In genomic region chr16:89721644-89722391, GRCh38 we compare ENCODE assay signal across 1 cellular context.
TF ChIP-seq lines count a peak whose summit lies in the region.

No MANE protein-coding gene starts in this region.

TF ChIP-seq in WTC11, 78 proteins besides CTCF, POLR2A, EP300 and RAD21 (continued from another document):
- TF ChIP-seq STAT6 (CRISPR knock-in tag; conservative IDR thresholded peaks at IDR 0.05; ENCODE audit: low read depth) (0 out of 2 replicates have a peak, but pooled peaks have one; percentile 61), SMAD3 (CRISPR knock-in tag; IDR thresholded peaks at IDR 0.05; ENCODE audit: borderline replicate concordance) (no peak), FOXJ3 (CRISPR knock-in tag; IDR thresholded peaks at IDR 0.05; ENCODE audit: borderline replicate concordance) (no peak), ZNF263 (CRISPR knock-in tag; IDR thresholded peaks at IDR 0.05; ENCODE audit: low read depth) (no peak), ELF4 (CRISPR knock-in tag; IDR thresholded peaks at IDR 0.05; ENCODE audit: low read depth) (no peak), PRRX2 (CRISPR knock-in tag; IDR thresholded peaks at IDR 0.05) (no peak), FOXK1 (CRISPR knock-in tag; IDR thresholded peaks at IDR 0.05) (0 out of 2 replicates have a peak, but pooled peaks have one; percentile 9)
